In the genomic region with DNA sequence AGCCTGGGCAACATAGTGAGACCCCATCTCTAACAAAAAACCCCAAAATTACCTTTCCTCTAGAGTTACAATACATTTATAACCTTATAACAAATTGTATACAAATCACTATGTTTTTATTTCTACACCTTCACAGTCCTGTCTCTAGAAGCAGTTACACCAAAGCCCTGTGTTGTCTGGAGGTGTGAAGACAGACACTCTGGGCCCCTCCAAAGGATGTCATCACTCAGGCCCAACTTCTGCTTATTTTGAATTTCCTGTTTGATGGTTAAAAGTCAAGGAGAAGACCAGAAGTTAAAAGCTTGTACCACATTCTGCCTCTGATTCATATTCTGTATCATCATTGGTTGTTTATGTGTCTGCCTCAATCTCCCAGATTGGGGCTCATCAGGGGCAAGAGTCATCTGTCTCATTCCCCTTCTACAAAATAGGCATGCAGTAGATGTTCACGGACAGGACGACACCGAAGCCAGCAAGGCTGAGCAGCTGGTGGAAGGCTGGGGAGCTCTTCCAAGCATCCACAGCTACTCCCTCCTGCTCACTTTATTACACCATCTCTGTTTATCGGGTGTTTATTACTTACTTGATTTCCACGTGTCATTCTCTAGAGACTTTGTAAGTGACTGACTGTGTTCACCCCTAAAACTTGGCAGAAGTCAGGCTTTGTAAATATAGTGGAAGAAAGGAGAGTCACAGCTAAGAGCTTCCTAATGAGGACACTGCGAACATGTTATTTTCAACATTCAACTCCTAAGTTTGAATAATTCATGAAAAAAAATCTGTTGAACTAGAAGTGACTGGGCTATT, we compare ENCODE assay signal across 23 cellular contexts.
DNase-seq lines count a peak whose midpoint lies in the region; ATAC-seq and TF ChIP-seq lines count a peak whose summit lies in the region.
"Had no signal": no experiment of that assay in that cellular context is flagged by ENCODE, and none has a peak within 500 bp of the region (broad histone marks: within the 10 kb centered on the region; RNA-seq: fewer than 3 reads in every experiment).

No MANE protein-coding gene starts in this region.

- H3K4me3 Mint-ChIP-seq in Calu3 (ENCODE audit: low read depth, unreplicated experiment): no peak overlapping the region
- H3K4me3 Mint-ChIP-seq: activated CD8-positive, alpha-beta T cell treated with anti-CD3 and anti-CD28 coated beads, Interleukin-2, amount 10 ng/mL, durations not matched to agents 7 days and 5 days; activated naive CD4-positive, alpha-beta T cell treated with anti-CD3 and anti-CD28 coated beads for 36 hours; CD14-positive monocyte had no signal

- H3K27me3 Mint-ChIP-seq in Calu3 (ENCODE audit: unreplicated experiment): no peaks in the 10 kb centered on the region

- no peaks in the 10 kb centered on the region for H3K36me3 Mint-ChIP-seq in Calu3 (ENCODE audit: insufficient read depth, unreplicated experiment)
- H3K36me3 Mint-ChIP-seq: CD14-positive monocyte had no signal

- H3K27ac Mint-ChIP-seq in Calu3 (ENCODE audit: unreplicated experiment): no peak overlapping the region
- H3K27ac Mint-ChIP-seq: activated CD8-positive, alpha-beta T cell treated with anti-CD3 and anti-CD28 coated beads, Interleukin-2, amount 10 ng/mL, durations not matched to agents 7 days and 5 days; activated naive CD4-positive, alpha-beta T cell treated with anti-CD3 and anti-CD28 coated beads for 36 hours; CD14-positive monocyte had no signal

- H3K9me3 Mint-ChIP-seq in Calu3 (ENCODE audit: low read depth, unreplicated experiment): no peaks in the 10 kb centered on the region
- H3K9me3 Mint-ChIP-seq: activated naive CD4-positive, alpha-beta T cell treated with anti-CD3 and anti-CD28 coated beads for 36 hours had no signal

- H3K4me1 Mint-ChIP-seq in Calu3 (ENCODE audit: low read depth, unreplicated experiment): no peaks in the 10 kb centered on the region

- ATAC-seq in left cardiac atrium: peak; percentile 29 to 57
- ATAC-seq in gastrocnemius medialis: peak; percentile 83 to 86
- no peak for ATAC-seq in foreskin keratinocyte
- ATAC-seq: activated CD8-positive, alpha-beta T cell treated with anti-CD3 and anti-CD28 coated beads, Interleukin-2, amount 10 ng/mL, durations not matched to agents 7 days and 5 days; esophagus mucosa; left lung; Panc1 had no signal

- CTCF ChIA-PET in Calu3 (lab: Charles Lee): no interaction called here

- peaks cover 10 to 11% of the 10 kb centered on the region in 2 donors for H3K4me1 ChIP-seq in gastrocnemius medialis
- H3K4me1 ChIP-seq in foreskin keratinocyte: no peaks in the 10 kb centered on the region

- H3K27ac ChIP-seq in gastrocnemius medialis: peak overlapping the region; percentile 37 to 66 (median 55)
- H3K27ac ChIP-seq in foreskin keratinocyte: no peak overlapping the region
- H3K27ac ChIP-seq: left lung, suprapubic skin had no signal

- BruUV-seq in Calu3 (replicated peaks; lab: Mats Ljungman, UMichigan): no TSS peak

- H3K36me3 ChIP-seq in gastrocnemius medialis: no peaks in the 10 kb centered on the region
- H3K36me3 ChIP-seq: left lung, suprapubic skin had no signal

- in situ Hi-C loops in KBM-7 (cut with MboI; ENCODE audit: low pct_unique_long_range_greater_than_20kb, low sequenced_read_pairs): no loop called here
- in situ Hi-C loops in gastrocnemius medialis (cut with MboI; ENCODE audit: low sequenced_read_pairs in 4 of 4): no loop called here

- intact Hi-C loops in left cardiac atrium (cut with DNase I) (no loop called here), gastrocnemius medialis (cut with DNase I; ENCODE audit: low total_unique reads) (no loop called here), Calu3 (cut with micrococcal nuclease; ENCODE audit: unreplicated experiment) (no loop called here)

- TF ChIP-seq CTCF in gastrocnemius medialis (IDR thresholded peaks at IDR 0.05 in 4 of 5, conservative IDR thresholded peaks at IDR 0.05 in 1 of 5) (no peak), Calu3 (IDR thresholded peaks at IDR 0.05; ENCODE audit: unreplicated experiment) (no peak), foreskin keratinocyte (conservative IDR thresholded peaks at IDR 0.05) (no peak)

- no peaks in the 10 kb centered on the region for H3K9me3 ChIP-seq in gastrocnemius medialis
- H3K9me3 ChIP-seq: left lung, SK-N-SH, suprapubic skin had no signal

- DNase-seq in KBM-7: peak; percentile 33
- DNase-seq in SKM-1 treated with dmso at 0.1 percent for 144 hours (lab: John Stamatoyannopoulos, UW; ENCODE audit: unreplicated experiment): peak; percentile 66
- DNase-seq in left cardiac atrium: no peak
- DNase-seq in gastrocnemius medialis: peak; percentile 4 to 38
- DNase-seq in Calu3: no peak
- no peak for DNase-seq in GM19240 (ENCODE audit: insufficient read length, low spot score)
- no peak for DNase-seq in foreskin keratinocyte
- DNase-seq: activated CD8-positive, alpha-beta T cell treated with anti-CD3 and anti-CD28 coated beads, Interleukin-2, amount 10 ng/mL, durations not matched to agents 7 days and 5 days; activated naive CD4-positive, alpha-beta T cell treated with anti-CD3 and anti-CD28 coated beads for 36 hours; activated T-cell treated with anti-CD3 and anti-CD28 coated beads, Interleukin-2, amount 50 U/mL, for 1 hour; effector memory CD4-positive, alpha-beta T cell; left lung; MM.1S; NCI-H187; NCI-H226; right cardiac atrium; SK-N-SH; stimulated activated CD4-positive, alpha-beta T cell treated with anti-CD3 and anti-CD28 coated beads, Interleukin-15, amount 100 ng/mL, for 24 hours; T-helper 9 cell had no signal

- H3K4me3 ChIP-seq in gastrocnemius medialis: no peak overlapping the region
- H3K4me3 ChIP-seq: left lung, suprapubic skin had no signal

- no peak for TF ChIP-seq POLR2A in gastrocnemius medialis (IDR thresholded peaks at IDR 0.05)

- H3K27me3 ChIP-seq in gastrocnemius medialis: no peaks in the 10 kb centered on the region
- peaks cover 6% of the 10 kb centered on the region for H3K27me3 ChIP-seq in foreskin keratinocyte
- H3K27me3 ChIP-seq: left lung, suprapubic skin had no signal

Comparison
In these comparisons a context has a peak if more than half of its experiments do, and no peak if none do; other contexts are left out.
1. DNase-seq: peak in KBM-7 (single experiment), SKM-1 treated with dmso at 0.1 percent for 144 hours (single experiment) and gastrocnemius medialis (2 of 2); none in left cardiac atrium (single experiment), Calu3 (single experiment), GM19240 (single experiment) and foreskin keratinocyte (0 of 2).